Comparison of ENCODE assay signal across 1 cellular context in the genomic region with DNA sequence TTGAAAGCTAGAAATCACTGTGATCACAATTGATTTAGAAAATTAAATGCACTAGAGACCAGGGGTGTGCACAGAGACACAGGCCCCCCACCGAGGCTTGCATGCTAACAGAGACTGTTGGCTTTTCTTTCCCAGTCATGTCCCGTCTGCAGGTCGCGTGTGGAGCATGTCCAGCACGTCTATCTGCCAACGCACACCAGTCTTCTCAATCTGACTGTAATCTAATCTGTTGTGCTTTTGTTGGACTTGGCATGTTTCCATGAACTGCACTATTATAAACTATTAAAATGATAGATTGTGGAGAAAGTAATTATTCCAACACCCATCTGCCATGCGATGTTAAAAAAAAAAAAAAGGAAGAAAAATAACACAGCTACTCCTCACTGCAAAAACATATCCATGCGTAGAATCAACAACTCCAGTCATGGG.
TF ChIP-seq lines count a peak whose summit lies in the region.

No MANE protein-coding gene starts in this region.

TF ChIP-seq in endothelial cell of umbilical vein, 7 proteins besides CTCF, POLR2A, EP300 and RAD21:
- TF ChIP-seq EZH2 (IDR thresholded peaks at IDR 0.05; ENCODE audit: borderline replicate concordance, low read depth, low read length, severe bottlenecking): no peak
- TF ChIP-seq GATA2 (IDR thresholded peaks at IDR 0.05; ENCODE audit: insufficient read depth, insufficient read length, low read depth, low read length): peak; percentile 33
